Comparison of ENCODE assay signal across 1 cellular context in genomic region chr3:9279959-9280358, GRCh38.
TF ChIP-seq lines count a peak whose summit lies in the region.

No MANE protein-coding gene starts in this region.

TF ChIP-seq in WTC11, 78 proteins besides CTCF, POLR2A, EP300 and RAD21 (continued from another document):
- TF ChIP-seq ATF6 (CRISPR knock-in tag; IDR thresholded peaks at IDR 0.05) (no peak), NR1H2 (CRISPR knock-in tag; IDR thresholded peaks at IDR 0.05) (no peak), ZNF425 (CRISPR knock-in tag; conservative IDR thresholded peaks at IDR 0.05) (no peak), CREB1 (CRISPR knock-in tag; IDR thresholded peaks at IDR 0.05) (no peak), ZNF423 (CRISPR knock-in tag; IDR thresholded peaks at IDR 0.05) (no peak), ELF4 (CRISPR knock-in tag; IDR thresholded peaks at IDR 0.05; ENCODE audit: low read depth) (no peak), ATF1 (CRISPR knock-in tag; IDR thresholded peaks at IDR 0.05) (no peak)
TF ChIP-seq in WTC11: peak in this region for 0.
